24 cellular contexts compared by ENCODE assay signal in the genomic region with DNA sequence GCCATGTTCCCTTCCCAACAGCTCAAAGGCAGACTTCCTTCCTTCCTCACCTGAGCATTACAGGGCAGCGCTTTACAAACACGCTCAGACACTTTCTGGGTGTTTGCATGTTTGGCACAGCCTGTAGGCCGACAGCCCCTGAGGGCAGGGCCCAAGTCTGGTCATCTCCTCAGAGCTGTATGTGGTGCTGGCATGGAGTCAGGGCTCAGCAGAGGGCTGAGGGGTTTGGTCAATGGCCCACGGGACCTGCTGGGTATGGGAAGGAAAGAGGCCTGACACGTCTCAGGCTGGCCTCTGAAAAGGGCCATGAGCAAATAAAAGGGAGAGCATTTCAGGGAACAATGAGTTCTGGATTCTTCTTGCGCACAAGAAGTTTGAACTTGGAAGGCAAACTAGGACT.
"Had no signal": no experiment of that assay in that cellular context is flagged by ENCODE, and none has a peak within 500 bp of the region (broad histone marks: within the 10 kb centered on the region; RNA-seq: fewer than 3 reads in every experiment).

No MANE protein-coding gene starts in this region.

- ATAC-seq: left colon; mucosa of descending colon; naive thymus-derived CD8-positive, alpha-beta T cell had no signal

- DNase-seq: effector CD4-positive, alpha-beta T cell; endodermal cell; erythroblast; foreskin melanocyte; head of caudate nucleus; left colon; mammary epithelial cell; mucosa of descending colon; naive thymus-derived CD8-positive, alpha-beta T cell; posterior cingulate gyrus; sigmoid colon; stimulated activated CD4-positive, alpha-beta T cell treated with anti-CD3 and anti-CD28 coated beads, Interleukin-2, amount 100 ng/mL, for 24 hours; stimulated activated CD4-positive, alpha-beta T cell treated with anti-CD3 and anti-CD28 coated beads, Interleukin-4, amount 100 ng/mL, for 4 hours; stimulated activated naive CD4-positive, alpha-beta T cell; stomach; substantia nigra; transverse colon had no signal

- H3K27me3 ChIP-seq: hepatocyte, right atrium auricular region, sigmoid colon, stomach, transverse colon had no signal

- H3K36me3 ChIP-seq: sigmoid colon, thoracic aorta, transverse colon had no signal

- H3K27me3 Mint-ChIP-seq: naive thymus-derived CD8-positive, alpha-beta T cell had no signal

- H3K4me3 Mint-ChIP-seq: endodermal cell; naive thymus-derived CD8-positive, alpha-beta T cell; neural crest cell had no signal

- H3K4me3 ChIP-seq: hepatocyte, mucosa of descending colon, right atrium auricular region, sigmoid colon, skin epidermis, stomach, thoracic aorta, transverse colon had no signal

- H3K27ac Mint-ChIP-seq: endodermal cell had no signal

- FAIRE-seq: colon, endothelial cell of umbilical vein had no signal

- H3K4me1 Mint-ChIP-seq: neural crest cell had no signal

- H3K9me3 Mint-ChIP-seq: naive thymus-derived CD8-positive, alpha-beta T cell; neural crest cell had no signal
